In genomic region chr1:35930593-35931423, GRCh38 we compare ENCODE assay signal across 8 cellular contexts. TPM values are rescaled to one million over a fixed set of nuclear protein-coding genes. Genes with fewer than 3 reads are reported as not detected.
DNase-seq lines count a peak whose midpoint lies in the region; ATAC-seq, FAIRE-seq and TF ChIP-seq lines count a peak whose summit lies in the region.

Gene AGO3 (plus strand): TSS chr1:35931105. CDS start chr1:35931427, 322 bp downstream.

- H3K56ac ChIP-seq in IMR-90 (ENCODE audit: extremely low read depth, insufficient read depth, low read length): peak within 1 kb of the TSS; percentile 79

- peak within 1 kb of the TSS; percentile 64; the same call in 1 of the 2 replicates for H2BK120ac ChIP-seq in IMR-90 (ENCODE audit: low read depth, low read length)

- dilution Hi-C loops in IMR-90 (cut with HindIII; ENCODE audit: low sequenced_read_pairs, unreplicated experiment): no loop called here

- CTCF ChIA-PET in IMR-90 (lab: Yijun Ruan, JAX): no interaction called here

- peaks cover 3% of the 10 kb centered on the region; the same call in 1 of the 2 replicates for H3K9me1 ChIP-seq in IMR-90 (ENCODE audit: insufficient read depth, low read length)

- no peak within 1 kb of the TSS for H2BK20ac ChIP-seq in IMR-90 (ENCODE audit: low read depth, low read length)

- POLR2A ChIA-PET in IMR-90 (lab: Charles Lee; ENCODE audit: unreplicated experiment): interaction anchor here (0.8 kb wide), 1 partner anchor 9 kb away, joined by 3 read pairs; no protein-coding TSS in a partner anchor

- no peaks in the 10 kb centered on the region for H3K9me3 ChIP-seq in IMR-90 (ENCODE audit: control insufficient read depth, insufficient read depth, low read length)
- no peaks in the 10 kb centered on the region for H3K9me3 ChIP-seq in mononuclear cell (ENCODE audit: low read depth, low read length)

- no peak for TF ChIP-seq CTCF in D721Med (IDR thresholded peaks at IDR 0.05; ENCODE audit: insufficient read depth, missing control alignments)
- TF ChIP-seq CTCF in IMR-90 (conservative IDR thresholded peaks at IDR 0.05; ENCODE audit: low read depth, low read length): no peak

- peak within 1 kb of the TSS; percentile 86 for H3K4ac ChIP-seq in IMR-90 (ENCODE audit: low read depth, low read length)

- H3K27ac ChIP-seq in IMR-90 (ENCODE audit: insufficient read depth, low read length) (peak within 1 kb of the TSS; percentile 88), epithelial cell of prostate (peak within 1 kb of the TSS; percentile 97)

- peak within 1 kb of the TSS; percentile 97 for H3K4me2 ChIP-seq in IMR-90 (ENCODE audit: low read depth, low read length)

- H3K4me3 ChIP-seq in IMR-90 (ENCODE audit: insufficient read depth, low read depth, low read length) (peak within 1 kb of the TSS; percentile 92), mononuclear cell (ENCODE audit: low read length) (peak within 1 kb of the TSS; percentile 86)

- H3K18ac ChIP-seq in IMR-90 (ENCODE audit: low read depth, low read length): peak within 1 kb of the TSS; percentile 44; the same call in 1 of the 2 replicates

- no peaks in the 10 kb centered on the region for H4K20me1 ChIP-seq in IMR-90 (ENCODE audit: insufficient read depth, low read length)

- FAIRE-seq in D721Med (lab: Jason Lieb, UNC): no peak

- H3K4me1 ChIP-seq in IMR-90 (ENCODE audit: control insufficient read depth, insufficient read depth, low read length) (peaks cover 3% of the 10 kb centered on the region), mononuclear cell (ENCODE audit: insufficient read depth, low read length) (peaks cover 24% of the 10 kb centered on the region)

- WGBS in IMR-90 (ENCODE audit: extremely low coverage in 2 of 2, insufficient read length in 1 of 2), 2 experiments: 0% methylated on average over 45 of the region's 110 CpGs; no CpG with 5 or more reads in 1 of the 2 experiments

- ATAC-seq in GM21529 (IDR thresholded peaks at IDR 0.05; ENCODE audit: unreplicated experiment) (peak; percentile 80), IMR-90 (ENCODE audit: low read depth) (peak; percentile 92)

- H3K23ac ChIP-seq in IMR-90 (ENCODE audit: low read depth, low read length): peak within 1 kb of the TSS; percentile 60

- in situ Hi-C loops in IMR-90 (cut with MboI; ENCODE audit: low sequenced_read_pairs): no loop called here

- H2AK5ac ChIP-seq in IMR-90 (ENCODE audit: low read depth, low read length): peak within 1 kb of the TSS; percentile 59

- H3K36me3 ChIP-seq in IMR-90 (ENCODE audit: control insufficient read depth, insufficient read depth, low read length): no peaks in the 10 kb centered on the region

- H2AFZ ChIP-seq in IMR-90 (replicated peaks; ENCODE audit: low read length, poor library complexity): peak within 1 kb of the TSS; percentile 99

- H2AK9ac ChIP-seq in IMR-90 (replicated peaks; ENCODE audit: low read depth, low read length, poor library complexity): peak within 1 kb of the TSS; percentile 96

- no peaks in the 10 kb centered on the region for H3K27me3 ChIP-seq in IMR-90 (ENCODE audit: control insufficient read depth, insufficient read depth, low read length)
- no peaks in the 10 kb centered on the region for H3K27me3 ChIP-seq in mononuclear cell (ENCODE audit: insufficient read depth, low read length)

- peak within 1 kb of the TSS; percentile 88 for H2BK5ac ChIP-seq in IMR-90 (ENCODE audit: low read depth, low read length, poor library complexity, severe bottlenecking)

- H3K9ac ChIP-seq in IMR-90 (ENCODE audit: low read depth, low read length): peak within 1 kb of the TSS; percentile 84

- H3K14ac ChIP-seq in IMR-90 (replicated peaks; ENCODE audit: low read depth, low read length): peak within 1 kb of the TSS; percentile 97

- no TSS peak for BruUV-seq in IMR-90 (replicated peaks; lab: Mats Ljungman, UMichigan)

- H3K79me1 ChIP-seq in IMR-90 (ENCODE audit: low read depth in 1 of 2, low read length in 2 of 2): peaks cover 4 to 37% of the 10 kb centered on the region in 2 experiments; a peak in 3 of 4 replicates

- DNase-seq in D721Med (ENCODE audit: insufficient read length, low spot score): peak; percentile 59
- DNase-seq in IMR-90: peak; percentile 77
- DNase-seq in OCI-M1 (lab: John Stamatoyannopoulos, UW): peak; percentile 94
- DNase-seq in activated T-cell treated with anti-CD3 and anti-CD28 coated beads for 24 hours (ENCODE audit: low read depth): peak; percentile 88
- DNase-seq in epithelial cell of prostate (ENCODE audit: low read depth, low spot score): peak; percentile 10
- DNase-seq in stimulated activated CD8-positive, alpha-beta memory T cell treated with anti-CD3 and anti-CD28 coated beads, Interleukin-2, amount 100 ng/mL, for 48 hours (ENCODE audit: low read depth in 2 of 2): peak; percentile 79 to 87

- peak within 1 kb of the TSS; percentile 76 for H4K91ac ChIP-seq in IMR-90 (ENCODE audit: insufficient read depth, low read depth, low read length)

- TF ChIP-seq POLR2A in IMR-90 (IDR thresholded peaks at IDR 0.05; ENCODE audit: low read depth, low read length): peak; percentile 88

- no peak within 1 kb of the TSS for H2BK15ac ChIP-seq in IMR-90 (ENCODE audit: low read depth, low read length)

- peak within 1 kb of the TSS; percentile 79 to 87 for H4K8ac ChIP-seq in IMR-90 (ENCODE audit: low read depth in 2 of 2, low read length in 2 of 2)

- peak within 1 kb of the TSS; percentile 79 for H4K5ac ChIP-seq in IMR-90 (ENCODE audit: low read depth, low read length)

- intact Hi-C loops in IMR-90 (cut with micrococcal nuclease): loop anchor here (10.0 kb wide), 1 partner anchor 154 kb away; the partner anchor contains the start of genes ADPRS and TEKT2

- no peak for TF ChIP-seq RAD21 in IMR-90 (IDR thresholded peaks at IDR 0.05; ENCODE audit: low read length)

TF ChIP-seq in IMR-90, 13 proteins besides CTCF, POLR2A, EP300 and RAD21:
- no peak for TF ChIP-seq SMC3 (IDR thresholded peaks at IDR 0.05; ENCODE audit: low read depth, low read length)
- 0 out of 2 replicates have a peak, but pooled peaks have one; percentile 10 for TF ChIP-seq MAFK (IDR thresholded peaks at IDR 0.05; ENCODE audit: low read depth, low read length)
- TF ChIP-seq RCOR1 (IDR thresholded peaks at IDR 0.05; ENCODE audit: insufficient replicate concordance, low read length): no peak
- no peak for TF ChIP-seq FOS (IDR thresholded peaks at IDR 0.05; ENCODE audit: low read depth, low read length)
- TF ChIP-seq BHLHE40 (IDR thresholded peaks at IDR 0.05; ENCODE audit: low read depth, low read length): 0 out of 2 replicates have a peak, but pooled peaks have one; percentile 1
- TF ChIP-seq MAZ (IDR thresholded peaks at IDR 0.05; ENCODE audit: borderline replicate concordance, low read depth, low read length): 0 out of 2 replicates have a peak, but pooled peaks have one; percentile 8
- no peak for TF ChIP-seq RFX5 (IDR thresholded peaks at IDR 0.05; ENCODE audit: low read depth, low read length)
- TF ChIP-seq CHD1 (IDR thresholded peaks at IDR 0.05; ENCODE audit: low read depth, low read length): 0 out of 2 replicates have a peak, but pooled peaks have one; percentile 18
- TF ChIP-seq USF2 (IDR thresholded peaks at IDR 0.05; ENCODE audit: low read depth, low read length): peak; percentile 12; the same call in 1 of the 2 replicates
- 0 out of 2 replicates have a peak, but pooled peaks have one; percentile 44 for TF ChIP-seq MXI1 (IDR thresholded peaks at IDR 0.05; ENCODE audit: borderline replicate concordance, low read depth, low read length)
- TF ChIP-seq NFE2L2 (IDR thresholded peaks at IDR 0.05; ENCODE audit: low read depth, low read length): no peak

RNA-seq across cellular contexts. Expression of gene AGO3, which starts in this region (rescaled TPM):
- total RNA-seq in IMR-90 (2012; rRNA removed) (18.1 and 25.6 TPM in 2 replicates), mononuclear cell (19.5 TPM)
- polyA plus RNA-seq in IMR-90 (2012; rRNA removed): 8.9 and 10.4 TPM in 2 replicates
- 3.6 and 7.8 TPM in 2 replicates for polyA plus RNA-seq in IMR-90 (2012; cell fraction: cytosol; rRNA removed)
- 6.7 and 16.5 TPM in 2 replicates for polyA plus RNA-seq in IMR-90 (2012; cell fraction: nucleus; rRNA removed; ENCODE audit: low replicate concordance)

Comparison
In these comparisons a context has a peak if more than half of its experiments do, and no peak if none do; other contexts are left out.
1. Peak in every context shown above with its lines: DNase-seq, ATAC-seq, H3K4me3 ChIP-seq and H3K27ac ChIP-seq.
2. DNase-seq: peak in every context shown above with its lines; median percentile 94 in OCI-M1; 88 in activated T-cell treated with anti-CD3 and anti-CD28 coated beads for 24 hours; 83 in stimulated activated CD8-positive, alpha-beta memory T cell treated with anti-CD3 and anti-CD28 coated beads, Interleukin-2, amount 100 ng/mL, for 48 hours; 77 in IMR-90; 59 in D721Med; 10 in epithelial cell of prostate.